In the genomic region with DNA sequence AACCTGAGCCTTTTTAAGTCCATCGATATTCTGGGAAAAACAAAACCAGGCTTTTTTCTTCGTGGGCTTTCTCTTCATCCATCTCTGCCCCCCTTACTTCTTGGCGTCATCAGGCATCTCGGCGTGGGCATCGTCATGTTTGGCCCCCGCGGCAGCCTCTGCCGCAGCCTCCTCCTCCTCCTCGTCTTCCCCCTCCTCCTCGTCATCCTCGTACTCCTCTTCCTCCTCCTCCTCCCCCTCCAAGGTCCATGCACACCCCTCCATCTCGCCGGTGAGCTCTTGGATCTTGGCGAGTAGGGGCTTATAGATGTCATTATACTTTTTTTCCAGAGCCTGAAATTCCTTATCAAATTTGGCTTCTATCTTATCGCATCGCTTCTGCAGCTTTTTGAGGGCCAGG, we compare ENCODE assay signal across 8 cellular contexts. TPM values are rescaled to one million over a fixed set of nuclear protein-coding genes. Genes with fewer than 3 reads are reported as not detected.
DNase-seq lines count a peak whose midpoint lies in the region; ATAC-seq, FAIRE-seq and TF ChIP-seq lines count a peak whose summit lies in the region.

No MANE protein-coding gene starts in this region.

- H3K27ac ChIP-seq in OCI-LY1 (ENCODE audit: low read depth, low read length, poor library complexity, severe bottlenecking) (no peak overlapping the region), breast epithelium (peak overlapping the region; percentile 67 to 68)

- no peak for FAIRE-seq in RCC 7860 (lab: Jason Lieb, UNC)

- H3K9me3 ChIP-seq in OCI-LY1 (ENCODE audit: low read length) (no peaks in the 10 kb centered on the region), breast epithelium (no peaks in the 10 kb centered on the region)

- H3K4me3 ChIP-seq in OCI-LY1 (ENCODE audit: low read depth, low read length, poor library complexity, severe bottlenecking) = peak overlapping the region; percentile 74
- H3K4me3 ChIP-seq in breast epithelium = peak overlapping the region; percentile 61 to 72 (median 62)

- peaks cover 8% of the 10 kb centered on the region for H3K4me1 Mint-ChIP-seq in stimulated activated memory B cell treated with anti-CD40 and anti-IgM and Interleukin-4, amounts not matched to agents 10 μg/mL and 1 μg/mL and 100 μg/mL, for 72 hours

- H3K27me3 Mint-ChIP-seq in stimulated activated memory B cell treated with anti-CD40 and anti-IgM and Interleukin-4, amounts not matched to agents 10 μg/mL and 1 μg/mL and 100 μg/mL, for 72 hours = no peaks in the 10 kb centered on the region

- peaks cover 16% of the 10 kb centered on the region for H3K4me1 ChIP-seq in OCI-LY1 (ENCODE audit: insufficient read depth, low read length, severe bottlenecking)
- no peaks in the 10 kb centered on the region for H3K4me1 ChIP-seq in breast epithelium

- peaks cover 25% of the 10 kb centered on the region for H3K36me3 Mint-ChIP-seq in stimulated activated memory B cell treated with anti-CD40 and anti-IgM and Interleukin-4, amounts not matched to agents 10 μg/mL and 1 μg/mL and 100 μg/mL, for 72 hours

- TF ChIP-seq CTCF in OCI-LY1 (IDR thresholded peaks at IDR 0.05; ENCODE audit: low read length) (no peak), breast epithelium (IDR thresholded peaks at IDR 0.05) (no peak)

- H3K9me3 Mint-ChIP-seq in stimulated activated memory B cell treated with anti-CD40 and anti-IgM and Interleukin-4, amounts not matched to agents 10 μg/mL and 1 μg/mL and 100 μg/mL, for 72 hours = peaks cover 3% of the 10 kb centered on the region

- H4K20me1 ChIP-seq in OCI-LY1 (ENCODE audit: insufficient read depth, low read length) = no peaks in the 10 kb centered on the region

- peak overlapping the region; percentile 75 for H3K4me2 ChIP-seq in OCI-LY1 (ENCODE audit: low read length)

- H3K27ac Mint-ChIP-seq in stimulated activated memory B cell treated with anti-CD40 and anti-IgM and Interleukin-4, amounts not matched to agents 10 μg/mL and 1 μg/mL and 100 μg/mL, for 72 hours = peak overlapping the region; percentile 80

- no peaks in the 10 kb centered on the region for H3K79me2 ChIP-seq in OCI-LY1 (ENCODE audit: insufficient read depth, low read length)

- H3K4me3 Mint-ChIP-seq in stimulated activated memory B cell treated with anti-CD40 and anti-IgM and Interleukin-4, amounts not matched to agents 10 μg/mL and 1 μg/mL and 100 μg/mL, for 72 hours = peak overlapping the region; percentile 86

- peak; percentile 37 for ATAC-seq in left lobe of liver
- no peak for ATAC-seq in stimulated activated memory B cell treated with anti-CD40 and anti-IgM and Interleukin-4, amounts not matched to agents 10 μg/mL and 1 μg/mL and 100 μg/mL, for 72 hours

- H3F3A ChIP-seq in OCI-LY1 (ENCODE audit: insufficient read depth, low read length) = no peaks in the 10 kb centered on the region

- TF ChIP-seq POLR2A in breast epithelium (IDR thresholded peaks at IDR 0.05) = no peak

- no peaks in the 10 kb centered on the region for H3K36me3 ChIP-seq in OCI-LY1 (ENCODE audit: insufficient read depth, low read length)
- no peaks in the 10 kb centered on the region for H3K36me3 ChIP-seq in breast epithelium

- H3K27me3 ChIP-seq in OCI-LY1 (ENCODE audit: insufficient read depth, low read length) (no peaks in the 10 kb centered on the region), breast epithelium (no peaks in the 10 kb centered on the region)

- DNase-seq in EH (ENCODE audit: low read depth) (peak; percentile 45), breast epithelium (ENCODE audit: low spot score in 2 of 2) (no peak), left lobe of liver (ENCODE audit: low spot score) (no peak), RCC 7860 (ENCODE audit: low spot score) (no peak), foreskin melanocyte (no peak)
- DNase-seq in effector CD4-positive, alpha-beta T cell = no peak

- no peak overlapping the region for H2AFZ ChIP-seq in OCI-LY1 (ENCODE audit: low read length)

- no peaks in the 10 kb centered on the region for H3K9me2 ChIP-seq in OCI-LY1 (ENCODE audit: low read depth, low read length)

- intact Hi-C loops in breast epithelium (cut with DNase I; ENCODE audit: low total_unique reads) = no loop called here

- H3K9ac ChIP-seq in OCI-LY1 (ENCODE audit: low read length) = peak overlapping the region; percentile 59

RNA-seq across cellular contexts. Expression of a gene that starts 0.5 kb away (rescaled TPM):
- total RNA-seq in breast epithelium (10 to 100 TPM in 1 of 3 donors, 1 to 10 TPM in 2; 5.9 to 10.5 (median 7.0) TPM), left lobe of liver (1.2 TPM)
